ENCODE assay signal across 8 cellular contexts in the genomic region with DNA sequence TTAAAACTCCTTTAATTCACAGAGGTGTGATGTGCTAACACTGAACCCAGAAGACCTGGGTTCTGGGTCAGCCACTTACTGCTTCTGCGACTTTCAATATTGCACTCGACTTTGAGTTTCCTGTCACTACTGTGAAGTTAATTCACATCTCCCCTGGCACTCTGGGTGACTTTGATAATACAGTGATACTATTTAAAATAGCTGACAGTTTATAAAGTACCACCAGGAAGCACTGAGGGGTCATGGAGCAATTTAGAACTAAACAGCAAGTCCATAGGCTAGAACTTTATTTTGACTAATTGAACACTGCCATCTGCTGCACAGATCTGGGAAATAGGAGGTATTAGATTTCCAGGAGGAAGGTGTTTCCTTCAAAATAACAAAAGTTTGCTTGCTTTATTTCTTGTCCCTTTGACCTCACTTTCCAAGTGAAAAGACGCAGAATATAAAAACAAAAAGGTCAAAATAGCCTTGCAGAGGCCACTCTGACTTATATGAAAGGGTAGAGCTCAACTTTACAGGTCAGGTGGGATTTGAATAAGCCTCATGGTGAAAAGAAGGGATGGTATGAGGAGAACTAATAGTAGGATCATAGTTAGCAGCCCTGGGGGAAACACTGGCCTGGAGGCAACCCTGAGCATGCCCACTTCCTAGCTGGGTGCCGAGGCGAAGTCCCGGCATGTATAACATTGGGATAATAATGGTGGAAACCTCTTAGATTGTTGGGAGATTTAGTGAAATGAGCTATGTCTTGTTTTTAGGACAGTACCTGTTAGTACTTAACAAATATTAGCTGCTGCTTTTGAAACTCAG. TPM values are rescaled to one million over a fixed set of nuclear protein-coding genes. Genes with fewer than 3 reads are reported as not detected.
A peak's percentile ranks its signal among the peaks of the same experiment; 100 is the strongest.
DNase-seq lines count a peak whose midpoint lies in the region; ATAC-seq and TF ChIP-seq lines count a peak whose summit lies in the region.

No MANE protein-coding gene starts in this region.

- peaks cover 21% of the 10 kb centered on the region for H3K27me3 Mint-ChIP-seq in chondrocyte (ENCODE audit: low read depth)

- no peak overlapping the region for H3K27ac ChIP-seq in mesenchymal stem cell (ENCODE audit: low read length, poor library complexity, severe bottlenecking)

- H3K36me3 ChIP-seq in mesenchymal stem cell (ENCODE audit: control insufficient read depth in 1 of 2, insufficient read depth in 2 of 2, low read depth in 1 of 2, low read length in 2 of 2) = no peaks in the 10 kb centered on the region

- H4K8ac ChIP-seq in mesenchymal stem cell (ENCODE audit: low read length) = no peak overlapping the region

- no peaks in the 10 kb centered on the region for H3K27me3 ChIP-seq in mesenchymal stem cell (ENCODE audit: control insufficient read depth in 1 of 2, insufficient read depth in 1 of 2, low read length in 2 of 2)

- H2BK12ac ChIP-seq in mesenchymal stem cell (ENCODE audit: low read length in 2 of 2) = no peak overlapping the region

- H3K4me1 Mint-ChIP-seq in chondrocyte (ENCODE audit: low read depth) = no peaks in the 10 kb centered on the region

- H2AK5ac ChIP-seq in mesenchymal stem cell (ENCODE audit: low read length, severe bottlenecking) = no peak overlapping the region

- no peak overlapping the region for H3K4me3 Mint-ChIP-seq in chondrocyte (ENCODE audit: unreplicated experiment)

- no peak overlapping the region for H3K4me2 ChIP-seq in mesenchymal stem cell (ENCODE audit: low read length, poor library complexity, severe bottlenecking)

- no peak overlapping the region for H3K9ac ChIP-seq in mesenchymal stem cell (ENCODE audit: low read length)

- H2BK120ac ChIP-seq in mesenchymal stem cell (ENCODE audit: low read depth, low read length) = no peak overlapping the region

- H2BK5ac ChIP-seq in mesenchymal stem cell (ENCODE audit: low read depth, low read length, poor library complexity, severe bottlenecking) = no peak overlapping the region

- TF ChIP-seq CTCF in chondrocyte (IDR thresholded peaks at IDR 0.05) = peak; percentile 84

- no peak overlapping the region for H2AFZ ChIP-seq in mesenchymal stem cell (ENCODE audit: low read depth, low read length)

- H3K4me1 ChIP-seq in mesenchymal stem cell (ENCODE audit: control insufficient read depth, insufficient read depth, low read depth, low read length) = no peaks in the 10 kb centered on the region

- no peaks in the 10 kb centered on the region for H3K79me1 ChIP-seq in mesenchymal stem cell (replicated peaks; ENCODE audit: low read length, poor library complexity, severe bottlenecking)

- no peak overlapping the region for H3K23ac ChIP-seq in mesenchymal stem cell (ENCODE audit: low read length in 2 of 2)

- no peak overlapping the region for H3K18ac ChIP-seq in mesenchymal stem cell (ENCODE audit: low read depth in 1 of 2, low read length in 2 of 2)

- no peak for ATAC-seq in HG03095 (IDR thresholded peaks at IDR 0.05; ENCODE audit: unreplicated experiment)
- no peak for ATAC-seq in HG03565 (IDR thresholded peaks at IDR 0.05; ENCODE audit: unreplicated experiment)

- no peak overlapping the region for H3K4me3 ChIP-seq in mesenchymal stem cell (ENCODE audit: insufficient read depth in 1 of 2, low read depth in 1 of 2, low read length in 2 of 2)

- no peak overlapping the region for H3K27ac Mint-ChIP-seq in chondrocyte (ENCODE audit: unreplicated experiment)

- H3K14ac ChIP-seq in mesenchymal stem cell (ENCODE audit: low read length in 2 of 2) = no peak overlapping the region

- peak; percentile 18 for DNase-seq in ACHN
- peak; percentile 72 for DNase-seq in GM03348 (ENCODE audit: low spot score)
- peak; percentile 8 for DNase-seq in NCI-H2196 treated with DMSO at 0.1 percent for 48 hours (lab: John Stamatoyannopoulos, UW; ENCODE audit: unreplicated experiment)
- no peak for DNase-seq in chondrocyte (ENCODE audit: low spot score)
- peak; percentile 6 for DNase-seq in mesenchymal stem cell
- DNase-seq in A172 (ENCODE audit: low spot score) = no peak

- H4K91ac ChIP-seq in mesenchymal stem cell (ENCODE audit: low read length) = no peak overlapping the region

- no peaks in the 10 kb centered on the region for H3K9me3 ChIP-seq in mesenchymal stem cell (ENCODE audit: control insufficient read depth, low read length)

- H2BK15ac ChIP-seq in mesenchymal stem cell (ENCODE audit: low read depth, poor library complexity, severe bottlenecking) = no peak overlapping the region

- in situ Hi-C loops in ACHN (cut with HindIII; ENCODE audit: low pct_ligation_motif_present, low pct_unique_long_range_greater_than_20kb, low sequenced_read_pairs) = no loop called here

- H3K36me3 Mint-ChIP-seq in chondrocyte (ENCODE audit: low read depth) = no peaks in the 10 kb centered on the region

- H3K4ac ChIP-seq in mesenchymal stem cell (ENCODE audit: low read depth in 1 of 2, low read length in 2 of 2) = no peak overlapping the region

- 85% methylated on average over 6 of the region's 6 CpGs for WGBS in mesenchymal stem cell

- no peaks in the 10 kb centered on the region for H3K9me3 Mint-ChIP-seq in chondrocyte (ENCODE audit: low read depth)

RNA-seq across cellular contexts. Expression of a gene that starts 53.4 kb away (rescaled TPM):
- 26.6 to 35.1 TPM (median 32.9 TPM) in 3 replicates for total RNA-seq in chondrocyte
- polyA plus RNA-seq in mesenchymal stem cell (2013, experiment 1 of 2) = 12.1 TPM
- polyA plus RNA-seq in mesenchymal stem cell (2013, experiment 2 of 2) = 11.5 TPM
- total RNA-seq in A172 (2014; rRNA removed; shearing (Covaris generic)) = 7.9 and 20.2 TPM in 2 replicates

Comparison
In these comparisons a context has a peak if more than half of its experiments do, and no peak if none do; other contexts are left out.
1. DNase-seq: peak in ACHN (single experiment), GM03348 (single experiment), NCI-H2196 treated with DMSO at 0.1 percent for 48 hours (single experiment) and mesenchymal stem cell (single experiment); none in chondrocyte (single experiment) and A172 (single experiment).